Comparison of ENCODE assay signal across 24 cellular contexts in genomic region chr16:73080931-73081330, GRCh38.
"Had no signal": no experiment of that assay in that cellular context is flagged by ENCODE, and none has a peak within 500 bp of the region (broad histone marks: within the 10 kb centered on the region; RNA-seq: fewer than 3 reads in every experiment).

No MANE protein-coding gene starts in this region.

- H3K27me3 ChIP-seq: esophagus squamous epithelium, gastrocnemius medialis, heart right ventricle, left lung had no signal

- H3K4me1 ChIP-seq: lower lobe of right lung had no signal

- H3K27ac Mint-ChIP-seq: effector memory CD8-positive, alpha-beta T cell; endodermal cell; memory B cell had no signal

- DNase-seq: effector CD8-positive, alpha-beta T cell; effector memory CD8-positive, alpha-beta T cell; endodermal cell; erythroblast; esophagus squamous epithelium; foreskin melanocyte; gastrocnemius medialis; glutamatergic neuron; head of caudate nucleus; heart right ventricle; hippocampal formation; left cardiac atrium; left lung; left ventricle myocardium superior; lower lobe of right lung; mesendoderm; midbrain had no signal

- H3K27me3 Mint-ChIP-seq: effector memory CD8-positive, alpha-beta T cell had no signal

- H3K4me3 Mint-ChIP-seq: effector memory CD8-positive, alpha-beta T cell; endodermal cell; memory B cell had no signal

- ATAC-seq: effector memory CD8-positive, alpha-beta T cell; esophagus mucosa; gastrocnemius medialis; heart right ventricle; left cardiac atrium; left lung; left ventricle myocardium superior; lower lobe of right lung had no signal

- FAIRE-seq: colon, endometrium, islet of Langerhans, keratinocyte had no signal

- H3K36me3 ChIP-seq: esophagus squamous epithelium, gastrocnemius medialis, heart right ventricle, left lung, lower lobe of right lung had no signal

- H3K27ac ChIP-seq: esophagus squamous epithelium, gastrocnemius medialis, heart right ventricle, left lung, lower lobe of right lung had no signal

- H3K9me3 Mint-ChIP-seq: effector memory CD8-positive, alpha-beta T cell had no signal

- H3K9me3 ChIP-seq: esophagus squamous epithelium, gastrocnemius medialis, left lung, lower lobe of right lung had no signal

- H3K4me3 ChIP-seq: coronary artery, esophagus squamous epithelium, gastrocnemius medialis, heart right ventricle, left lung, lower lobe of right lung had no signal

- H3K4me1 Mint-ChIP-seq: endodermal cell, memory B cell had no signal
